ENCODE assay signal across 15 cellular contexts in genomic region chr10:86856156-86856555, GRCh38.
DNase-seq lines count a peak whose midpoint lies in the region; ATAC-seq and TF ChIP-seq lines count a peak whose summit lies in the region.
"Had no signal": no experiment of that assay in that cellular context is flagged by ENCODE, and none has a peak within 500 bp of the region (broad histone marks: within the 10 kb centered on the region; RNA-seq: fewer than 3 reads in every experiment).

No MANE protein-coding gene starts in this region.

- H3K27ac ChIP-seq in GM23338 (ENCODE audit: low read depth) (peak overlapping the region; percentile 93), HUES64 (ENCODE audit: low read depth, low read length) (peak overlapping the region; percentile 95), iPS-20b (ENCODE audit: low read length) (no peak overlapping the region), thyroid gland (peak overlapping the region in 1 of 3 donors; percentile 27), testis (no peak overlapping the region)
- H3K27ac ChIP-seq: BLaER1 treated with 17β-estradiol and CSF1 and Interleukin-3, amounts not matched to agents 10 nM and 100 nM; HL-60; KMS-11 had no signal

- H3K27me3 Mint-ChIP-seq in GM23338 (ENCODE audit: insufficient read depth, low read depth, poor library complexity) (peaks cover 9% of the 10 kb centered on the region), chondrocyte (ENCODE audit: low read depth) (no peaks in the 10 kb centered on the region)
- H3K27me3 Mint-ChIP-seq: CD4-positive, CD25-positive, alpha-beta regulatory T cell had no signal

- H3K9me3 ChIP-seq in HUES64 (ENCODE audit: insufficient read depth, low read depth, low read length), result no peaks in the 10 kb centered on the region
- H3K9me3 ChIP-seq in iPS-20b (ENCODE audit: insufficient read depth, low read depth, low read length), result no peaks in the 10 kb centered on the region
- no peaks in the 10 kb centered on the region for H3K9me3 ChIP-seq in thyroid gland
- H3K9me3 ChIP-seq in testis, result no peaks in the 10 kb centered on the region

- H3K9me3 Mint-ChIP-seq in GM23338, result no peaks in the 10 kb centered on the region; the same call in 2 of the 3 replicates
- H3K9me3 Mint-ChIP-seq in chondrocyte (ENCODE audit: low read depth), result peaks cover 3% of the 10 kb centered on the region

- H3K4me1 Mint-ChIP-seq in GM23338 (peaks cover 62% of the 10 kb centered on the region), chondrocyte (ENCODE audit: low read depth) (peaks cover 15% of the 10 kb centered on the region)
- H3K4me1 Mint-ChIP-seq: CD4-positive, CD25-positive, alpha-beta regulatory T cell had no signal

- H3K27ac Mint-ChIP-seq in GM23338 (peak overlapping the region; percentile 81), chondrocyte (ENCODE audit: unreplicated experiment) (no peak overlapping the region)
- H3K27ac Mint-ChIP-seq: CD4-positive, CD25-positive, alpha-beta regulatory T cell had no signal

- H3K36me3 ChIP-seq in GM23338 (ENCODE audit: insufficient read depth), result no peaks in the 10 kb centered on the region
- H3K36me3 ChIP-seq in HUES64 (ENCODE audit: insufficient read depth, low read length), result peaks cover 34% of the 10 kb centered on the region
- H3K36me3 ChIP-seq in iPS-20b (ENCODE audit: insufficient read depth, low read depth, low read length), result peaks cover 27% of the 10 kb centered on the region
- no peaks in the 10 kb centered on the region for H3K36me3 ChIP-seq in thyroid gland
- no peaks in the 10 kb centered on the region for H3K36me3 ChIP-seq in testis (ENCODE audit: low read depth, missing control alignments)
- H3K36me3 ChIP-seq: BLaER1 treated with 17β-estradiol and CSF1 and Interleukin-3, amounts not matched to agents 10 nM and 100 nM had no signal

- H3K4me3 Mint-ChIP-seq in GM23338 (no peak overlapping the region), chondrocyte (ENCODE audit: unreplicated experiment) (no peak overlapping the region)
- H3K4me3 Mint-ChIP-seq: CD4-positive, CD25-positive, alpha-beta regulatory T cell had no signal

- 93% methylated on average over 7 of the region's 7 CpGs for WGBS in HUES64
- 37 to 59% methylated on average over 7 of the region's 7 CpGs for WGBS in thyroid gland, 2 donors
- 90 to 94% methylated on average over 7 of the region's 7 CpGs for WGBS in testis, 2 donors

- H3K4me2 ChIP-seq in GM23338, result 0 out of 2 replicates have a peak overlapping the region, but pooled peaks have one; percentile 10
- H3K4me2 ChIP-seq: BLaER1 treated with 17β-estradiol and CSF1 and Interleukin-3, amounts not matched to agents 10 nM and 100 nM; KMS-11 had no signal

- peaks cover 54% of the 10 kb centered on the region for H3K79me2 ChIP-seq in GM23338 (replicated peaks; ENCODE audit: insufficient read depth)

- H3F3A ChIP-seq in GM23338 (replicated peaks; ENCODE audit: low read depth), result no peaks in the 10 kb centered on the region

- H3K4me1 ChIP-seq in GM23338 (ENCODE audit: insufficient read depth) (peaks cover 63% of the 10 kb centered on the region), HUES64 (ENCODE audit: insufficient read depth, low read length) (peaks cover 60% of the 10 kb centered on the region), iPS-20b (ENCODE audit: insufficient read depth, low read length) (peaks cover 43% of the 10 kb centered on the region; the same call in 1 of the 2 replicates), thyroid gland (peaks cover 4 to 9% of the 10 kb centered on the region in 2 donors), testis (no peaks in the 10 kb centered on the region)

- no peaks in the 10 kb centered on the region for H4K20me1 ChIP-seq in GM23338 (replicated peaks; ENCODE audit: insufficient read depth)
- H4K20me1 ChIP-seq: BLaER1 treated with 17β-estradiol and CSF1 and Interleukin-3, amounts not matched to agents 10 nM and 100 nM had no signal

- H3K9ac ChIP-seq in HUES64 (ENCODE audit: low read depth, low read length) (no peak overlapping the region), iPS-20b (ENCODE audit: low read depth, low read length) (peak overlapping the region; percentile 59; the same call in 1 of the 2 replicates)
- H3K9ac ChIP-seq: BLaER1 treated with 17β-estradiol and CSF1 and Interleukin-3, amounts not matched to agents 10 nM and 100 nM; KMS-11 had no signal

- H2AFZ ChIP-seq in GM23338, result no peak overlapping the region

- TF ChIP-seq POLR2A in thyroid gland (IDR thresholded peaks at IDR 0.05), result no peak
- TF ChIP-seq POLR2A in testis (IDR thresholded peaks at IDR 0.05), result no peak

- ATAC-seq in GM23338, result peak; percentile 9; the same call in 2 of the 3 replicates

- H3K36me3 Mint-ChIP-seq in GM23338 (ENCODE audit: low read depth), result peaks cover 38% of the 10 kb centered on the region
- peaks cover 16% of the 10 kb centered on the region for H3K36me3 Mint-ChIP-seq in chondrocyte (ENCODE audit: low read depth)

- no peaks in the 10 kb centered on the region for H3K27me3 ChIP-seq in GM23338 (ENCODE audit: insufficient read depth)
- H3K27me3 ChIP-seq in HUES64 (ENCODE audit: insufficient read depth, low read length), result no peaks in the 10 kb centered on the region
- no peaks in the 10 kb centered on the region for H3K27me3 ChIP-seq in iPS-20b (ENCODE audit: insufficient read depth, low read length)
- no peaks in the 10 kb centered on the region for H3K27me3 ChIP-seq in thyroid gland
- H3K27me3 ChIP-seq in testis, result no peaks in the 10 kb centered on the region
- H3K27me3 ChIP-seq: BLaER1 treated with 17β-estradiol and CSF1 and Interleukin-3, amounts not matched to agents 10 nM and 100 nM had no signal

- no peak for TF ChIP-seq CTCF in GM23338 (conservative IDR thresholded peaks at IDR 0.05; ENCODE audit: low read depth in 2 of 2)
- TF ChIP-seq CTCF in thyroid gland (IDR thresholded peaks at IDR 0.05), result no peak
- TF ChIP-seq CTCF in testis (IDR thresholded peaks at IDR 0.05), result no peak
- TF ChIP-seq CTCF in chondrocyte (IDR thresholded peaks at IDR 0.05), result no peak

- H3K4me3 ChIP-seq in GM23338, result no peak overlapping the region
- no peak overlapping the region for H3K4me3 ChIP-seq in HUES64 (ENCODE audit: low read length)
- H3K4me3 ChIP-seq in iPS-20b (ENCODE audit: low read length), result no peak overlapping the region
- no peak overlapping the region for H3K4me3 ChIP-seq in thyroid gland (replicated peaks in 1 of 3)
- H3K4me3 ChIP-seq in testis, result no peak overlapping the region
- H3K4me3 ChIP-seq: BLaER1 treated with 17β-estradiol and CSF1 and Interleukin-3, amounts not matched to agents 10 nM and 100 nM had no signal

- intact Hi-C loops in thyroid gland (cut with DNase I) (loop anchor here (10.0 kb wide), 1 partner anchor 51 kb away; no protein-coding TSS in a partner anchor), testis (cut with DNase I; ENCODE audit: low total_unique reads) (no loop called here)

- no peak for DNase-seq in GM23338 (ENCODE audit: low spot score)
- peak; percentile 40 to 49 for DNase-seq in thyroid gland
- DNase-seq in testis, result no peak
- no peak for DNase-seq in chondrocyte (ENCODE audit: low spot score)
- DNase-seq in GM19240 (ENCODE audit: insufficient read length, low spot score), result no peak
- DNase-seq: 8988T; Calu3; CD4-positive, CD25-positive, alpha-beta regulatory T cell; DMS79; H7 had no signal

- no peaks in the 10 kb centered on the region for H3K9me2 ChIP-seq in GM23338 (ENCODE audit: insufficient read depth)

TF ChIP-seq in GM23338, 12 proteins besides CTCF, POLR2A, EP300 and RAD21:
- TF ChIP-seq POLR2AphosphoS5 (IDR thresholded peaks at IDR 0.05; ENCODE audit: low read depth) (no peak), ETS1 (IDR thresholded peaks at IDR 0.05) (no peak)

Comparison
In these comparisons a context has a peak if more than half of its experiments do, and no peak if none do; other contexts are left out.
1. DNase-seq: peak in thyroid gland (2 of 2); none in GM23338 (single experiment), testis (single experiment), chondrocyte (single experiment) and GM19240 (single experiment).
2. H3K27ac ChIP-seq: peak in GM23338 (single experiment) and HUES64 (single experiment); none in iPS-20b (single experiment) and testis (0 of 2).